Comparison of ENCODE assay signal across 9 cellular contexts in the genomic region with DNA sequence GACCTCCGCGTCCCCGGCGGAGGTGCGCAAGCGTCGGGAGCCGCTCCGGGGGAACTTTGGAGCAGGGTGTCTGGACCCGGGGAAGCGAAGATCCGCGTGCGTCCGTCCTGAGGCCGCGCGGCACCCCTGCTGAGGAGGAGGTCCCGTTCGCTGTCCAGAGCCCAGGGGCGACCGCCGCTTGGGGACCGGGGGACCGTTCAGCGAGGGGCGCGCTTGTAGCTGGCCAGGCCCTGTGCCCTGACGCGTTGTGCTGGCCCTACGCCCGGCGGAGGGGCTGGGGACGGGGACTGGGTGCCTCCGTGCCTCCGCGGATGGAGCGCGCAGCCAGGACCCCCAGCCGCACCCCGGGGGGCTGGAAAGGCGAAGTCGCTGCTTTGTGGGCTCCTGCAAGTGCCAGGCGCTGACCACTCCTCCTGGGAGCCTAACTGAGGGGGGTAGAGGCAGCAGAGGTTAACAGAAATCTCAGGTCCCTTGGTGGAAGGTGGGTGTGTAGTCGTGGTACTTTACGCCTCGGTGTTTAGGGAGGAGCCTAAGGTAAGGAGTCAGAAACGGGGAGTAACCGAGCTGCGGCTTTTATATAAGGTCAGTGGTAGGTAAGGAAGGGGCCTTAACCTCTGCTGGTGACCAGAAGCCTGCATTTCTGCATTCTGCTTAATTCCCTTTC. TPM values are rescaled to one million over a fixed set of nuclear protein-coding genes. Genes with fewer than 3 reads are reported as not detected.
DNase-seq lines count a peak whose midpoint lies in the region; ATAC-seq, FAIRE-seq and TF ChIP-seq lines count a peak whose summit lies in the region.
"Had no signal": no experiment of that assay in that cellular context is flagged by ENCODE, and none has a peak within 500 bp of the region (broad histone marks: within the 10 kb centered on the region; RNA-seq: fewer than 3 reads in every experiment).

A gene (plus strand): TSS at position 605 of the 664 bp plus-strand sequence. CDS start 90,642 bp downstream, outside the sequence.

- H3K4me3 Mint-ChIP-seq in Caco-2 (ENCODE audit: unreplicated experiment), result peak within 1 kb of the TSS; percentile 75

- peak; percentile 71 for ATAC-seq in stimulated activated naive CD8-positive, alpha-beta T cell treated with anti-CD3 and anti-CD28 coated beads, Interleukin-15, Interleukin-2, amounts not matched to agents 100 U/mL and 50 U/mL, for 24 hours
- ATAC-seq in HG03095 (IDR thresholded peaks at IDR 0.05; ENCODE audit: unreplicated experiment), result no peak

- H3K4me1 Mint-ChIP-seq in Caco-2 (ENCODE audit: low read depth, unreplicated experiment), result no peaks in the 10 kb centered on the region

- no peak within 1 kb of the TSS for H3K9ac ChIP-seq in HUES48 (ENCODE audit: low read depth, low read length)
- H3K9ac ChIP-seq: KMS-11 had no signal

- H3K27me3 Mint-ChIP-seq in Caco-2 (ENCODE audit: insufficient read depth, unreplicated experiment), result no peaks in the 10 kb centered on the region

- DNase-seq in Caco-2 (peak; percentile 49 to 78), bronchial epithelial cell (ENCODE audit: low read depth) (peak; percentile 44), kidney tubule cell (ENCODE audit: low spot score) (peak; percentile 72), NCI-H82 (lab: John Stamatoyannopoulos, UW) (no peak), NCI-H128 (lab: John Stamatoyannopoulos, UW; ENCODE audit: unreplicated experiment) (no peak)
- DNase-seq in stimulated activated naive CD8-positive, alpha-beta T cell treated with anti-CD3 and anti-CD28 coated beads, Interleukin-15, Interleukin-2, amounts not matched to agents 100 U/mL and 50 U/mL, for 24 hours, result peak; percentile 7

- peaks cover 7% of the 10 kb centered on the region for H3K4me1 ChIP-seq in Caco-2
- H3K4me1 ChIP-seq in HUES48 (ENCODE audit: control insufficient read depth, insufficient read depth, low read length), result peaks cover 2% of the 10 kb centered on the region; the same call in 1 of the 2 replicates

- CTCF ChIA-PET in Caco-2 (lab: Charles Lee), result no interaction called here

- no peak for TF ChIP-seq CTCF in Caco-2 (IDR thresholded peaks at IDR 0.05; ENCODE audit: insufficient read depth in 1 of 2, low read depth in 1 of 2, low read length in 1 of 2, severe bottlenecking in 1 of 2, unreplicated experiment in 1 of 2)
- no peak for TF ChIP-seq CTCF in bronchial epithelial cell (IDR thresholded peaks at IDR 0.05; ENCODE audit: insufficient read depth, low read length, severe bottlenecking)

- POLR2A ChIA-PET in Caco-2 (lab: Charles Lee), result interaction anchor here (1.0 kb wide), 1 partner anchor 195 kb away, joined by 3 read pairs; no protein-coding TSS in a partner anchor

- H3K9me3 ChIP-seq in Caco-2 (no peaks in the 10 kb centered on the region), HUES48 (ENCODE audit: control insufficient read depth, insufficient read depth, low read length) (no peaks in the 10 kb centered on the region)

- intact Hi-C loops in Caco-2 (cut with micrococcal nuclease; ENCODE audit: unreplicated experiment), result loop anchor here (1.0 to 10.0 kb wide), 3 partner anchors 116 to 191 kb away; no protein-coding TSS in a partner anchor

- H3K4me3 ChIP-seq in Caco-2 (ENCODE audit: low read depth, low read length), result peak within 1 kb of the TSS; percentile 92
- H3K4me3 ChIP-seq in HUES48 (ENCODE audit: low read depth, low read length), result peak within 1 kb of the TSS; percentile 60
- H3K4me3 ChIP-seq in bronchial epithelial cell (ENCODE audit: low read depth, low read length), result peak within 1 kb of the TSS; percentile 77

- H3K27me3 ChIP-seq in Caco-2 (replicated peaks; ENCODE audit: control insufficient read depth, insufficient read depth, low read length) (no peaks in the 10 kb centered on the region), HUES48 (ENCODE audit: control insufficient read depth, insufficient read depth, low read length) (peaks cover 84% of the 10 kb centered on the region), bronchial epithelial cell (ENCODE audit: control insufficient read depth, insufficient read depth, low read length) (no peaks in the 10 kb centered on the region)

- H3K36me3 ChIP-seq in Caco-2 (ENCODE audit: control insufficient read depth, insufficient read depth, low read length) (no peaks in the 10 kb centered on the region), HUES48 (ENCODE audit: control insufficient read depth, insufficient read depth, low read length) (no peaks in the 10 kb centered on the region), bronchial epithelial cell (ENCODE audit: control insufficient read depth, insufficient read depth, low read length) (no peaks in the 10 kb centered on the region)

- H3K9me3 Mint-ChIP-seq in Caco-2 (ENCODE audit: unreplicated experiment), result no peaks in the 10 kb centered on the region

- BruUV-seq in Caco-2 (replicated peaks; lab: Mats Ljungman, UMichigan), result no TSS peak

- no peak for FAIRE-seq in bronchial epithelial cell (lab: Jason Lieb, UNC)

- H3K27ac ChIP-seq in HUES48 (ENCODE audit: low read depth, low read length), result no peak within 1 kb of the TSS
- H3K27ac ChIP-seq: KMS-11 had no signal

- no peaks in the 10 kb centered on the region for H3K36me3 Mint-ChIP-seq in Caco-2 (ENCODE audit: insufficient read depth, unreplicated experiment)

- no peak within 1 kb of the TSS for H3K27ac Mint-ChIP-seq in Caco-2 (ENCODE audit: unreplicated experiment)

RNA-seq across cellular contexts. Expression of the gene that starts here (rescaled TPM):
- total RNA-seq in Caco-2 (2022) (15.6 and 22.1 TPM in 2 replicates), bronchial epithelial cell (12.7 and 14.5 TPM in 2 replicates)

Comparison
In these comparisons a context has a peak if more than half of its experiments do, and no peak if none do; other contexts are left out.
1. DNase-seq: peak in Caco-2 (2 of 2), bronchial epithelial cell (single experiment), kidney tubule cell (single experiment) and stimulated activated naive CD8-positive, alpha-beta T cell treated with anti-CD3 and anti-CD28 coated beads, Interleukin-15, Interleukin-2, amounts not matched to agents 100 U/mL and 50 U/mL, for 24 hours (single experiment); none in NCI-H82 (single experiment) and NCI-H128 (single experiment).
2. Peak in every context shown above with its lines, with median percentiles within 50 percentile points of each other: H3K4me3 ChIP-seq.